Comparison of ENCODE assay signal across 9 cellular contexts in the genomic region with DNA sequence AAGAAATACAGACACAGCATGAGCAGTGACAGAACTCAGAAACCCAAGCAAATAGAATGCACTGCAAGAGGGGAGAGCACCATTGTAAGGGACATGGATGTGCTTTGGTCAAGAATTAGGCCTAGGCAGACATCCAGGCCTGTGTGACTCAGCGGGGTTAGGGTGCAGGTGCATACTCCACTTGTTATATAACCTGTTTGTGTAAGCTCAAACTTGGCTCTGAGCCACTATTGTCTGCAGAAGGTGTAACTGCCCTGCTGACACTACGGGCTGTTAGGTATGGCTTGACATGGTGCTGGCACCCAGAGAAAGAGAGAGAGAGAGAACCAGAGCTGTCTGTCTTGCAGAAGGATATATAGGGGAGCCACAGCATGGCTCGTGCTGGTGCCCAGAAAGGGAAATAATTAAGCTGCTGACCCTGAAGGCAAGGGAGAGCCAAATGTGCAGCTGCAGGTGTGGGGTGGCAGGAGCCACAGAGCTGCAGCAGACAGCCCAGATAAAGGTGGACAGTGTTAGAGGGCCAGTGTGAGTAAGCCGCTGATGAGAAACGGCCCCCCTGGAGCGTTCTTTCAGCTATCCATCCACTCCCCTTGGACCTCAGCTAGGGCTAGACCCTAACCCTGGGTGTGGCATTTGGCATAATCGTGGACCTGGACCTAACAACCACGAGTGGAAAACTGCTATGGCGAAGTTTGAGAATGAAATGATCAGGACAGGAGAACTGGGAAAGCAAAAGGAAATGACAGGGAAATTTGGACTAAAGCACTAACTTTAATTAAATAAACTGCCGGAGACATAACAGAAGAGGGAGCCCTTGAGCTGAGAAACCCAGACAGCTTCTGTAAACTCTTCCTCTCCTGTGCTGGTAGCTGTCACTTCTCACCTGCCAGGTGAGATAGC.
DNase-seq lines count a peak whose midpoint lies in the region; ATAC-seq and TF ChIP-seq lines count a peak whose summit lies in the region.
"Had no signal": no experiment of that assay in that cellular context is flagged by ENCODE, and none has a peak within 500 bp of the region (broad histone marks: within the 10 kb centered on the region; RNA-seq: fewer than 3 reads in every experiment).

No MANE protein-coding gene starts in this region.

- H3K36me3 Mint-ChIP-seq in activated T-helper 17 cell treated with anti-CD3 and anti-CD28 coated beads, Interleukin-2, amount 50 U/mL, for 72 hours (ENCODE audit: low read depth) = no peaks in the 10 kb centered on the region
- H3K36me3 Mint-ChIP-seq: activated naive CD8-positive, alpha-beta T cell treated with anti-CD3 and anti-CD28 coated beads, Interleukin-2, amount 10 ng/mL, durations not matched to agents 7 days and 5 days had no signal

- H3K27ac ChIP-seq in WERI-Rb-1 = no peak overlapping the region
- H3K27ac ChIP-seq in hepatocyte = no peak overlapping the region
- H3K27ac ChIP-seq in transverse colon = peak overlapping the region; percentile 18 to 70 (median 40)

- H4K20me1 ChIP-seq in hepatocyte (ENCODE audit: insufficient read depth, poor library complexity, severe bottlenecking) = no peaks in the 10 kb centered on the region

- no peaks in the 10 kb centered on the region for H3K9me2 ChIP-seq in hepatocyte (replicated peaks; ENCODE audit: insufficient read depth)

- H3K36me3 ChIP-seq in WERI-Rb-1 (no peaks in the 10 kb centered on the region), hepatocyte (replicated peaks; ENCODE audit: insufficient read depth, low read depth) (no peaks in the 10 kb centered on the region), transverse colon (no peaks in the 10 kb centered on the region)

- no peak for TF ChIP-seq EP300 in transverse colon (IDR thresholded peaks at IDR 0.05; ENCODE audit: low read depth)

- H3K27me3 ChIP-seq in WERI-Rb-1 (ENCODE audit: insufficient read depth, low read depth, severe bottlenecking) = peaks cover 3% of the 10 kb centered on the region
- no peaks in the 10 kb centered on the region for H3K27me3 ChIP-seq in hepatocyte
- H3K27me3 ChIP-seq in transverse colon = no peaks in the 10 kb centered on the region

- no peak overlapping the region for H2AFZ ChIP-seq in hepatocyte

- no peak overlapping the region for H3K4me3 Mint-ChIP-seq in activated T-helper 17 cell treated with anti-CD3 and anti-CD28 coated beads, Interleukin-2, amount 50 U/mL, for 72 hours
- H3K4me3 Mint-ChIP-seq: activated naive CD8-positive, alpha-beta T cell treated with anti-CD3 and anti-CD28 coated beads, Interleukin-2, amount 10 ng/mL, durations not matched to agents 7 days and 5 days had no signal

- TF ChIP-seq CTCF in WERI-Rb-1 (IDR thresholded peaks at IDR 0.05; ENCODE audit: low read depth, low read length) (peak; percentile 59; the same call in 1 of the 2 replicates), hepatocyte (IDR thresholded peaks at IDR 0.05; ENCODE audit: poor library complexity) (peak; percentile 83), transverse colon (IDR thresholded peaks at IDR 0.05) (peak; percentile 35 to 64 (median 57))

- in situ Hi-C loops in transverse colon (cut with MboI; ENCODE audit: low pct_ligation_motif_present in 1 of 4, low pct_unique_long_range_greater_than_20kb in 1 of 4, low sequenced_read_pairs in 3 of 4) = no loop called here

- H3K4me2 ChIP-seq in hepatocyte = peak overlapping the region; percentile 60

- peaks cover 5% of the 10 kb centered on the region for H3K9me3 Mint-ChIP-seq in activated T-helper 17 cell treated with anti-CD3 and anti-CD28 coated beads, Interleukin-2, amount 50 U/mL, for 72 hours
- H3K9me3 Mint-ChIP-seq: activated naive CD8-positive, alpha-beta T cell treated with anti-CD3 and anti-CD28 coated beads, Interleukin-2, amount 10 ng/mL, durations not matched to agents 7 days and 5 days had no signal

- H3K4me3 ChIP-seq in WERI-Rb-1 (ENCODE audit: low read depth, low read length) = no peak overlapping the region
- no peak overlapping the region for H3K4me3 ChIP-seq in hepatocyte
- H3K4me3 ChIP-seq in transverse colon = no peak overlapping the region

- H3K9me3 ChIP-seq in WERI-Rb-1 (ENCODE audit: severe bottlenecking) (no peaks in the 10 kb centered on the region), hepatocyte (ENCODE audit: low read depth) (no peaks in the 10 kb centered on the region), transverse colon (no peaks in the 10 kb centered on the region)

- intact Hi-C loops in transverse colon (cut with DNase I; ENCODE audit: low total_unique reads) = no loop called here

- DNase-seq in SIG-M5 treated with dmso at 0.1 percent for 504 hours (lab: John Stamatoyannopoulos, UW; ENCODE audit: unreplicated experiment) = peak; percentile 51
- DNase-seq in SIG-M5 (lab: John Stamatoyannopoulos, UW) = no peak
- peak; percentile 87 for DNase-seq in NCI-H2029 treated with DMSO at 0.1 percent for 48 hours (lab: John Stamatoyannopoulos, UW)
- DNase-seq in WERI-Rb-1 = peak; percentile 29
- peak; percentile 76 for DNase-seq in hepatocyte (ENCODE audit: low spot score)
- peak; percentile 77 for DNase-seq in transverse colon
- DNase-seq: activated naive CD8-positive, alpha-beta T cell treated with anti-CD3 and anti-CD28 coated beads, Interleukin-2, amount 10 ng/mL, durations not matched to agents 7 days and 5 days had no signal

- H3K4me1 ChIP-seq in hepatocyte (ENCODE audit: insufficient read depth) = no peaks in the 10 kb centered on the region
- H3K4me1 ChIP-seq in transverse colon = peaks cover 0 to 10% (median 0%) of the 10 kb centered on the region in 4 donors

- no peaks in the 10 kb centered on the region for H3K79me2 ChIP-seq in hepatocyte

- no peaks in the 10 kb centered on the region for H3K27me3 Mint-ChIP-seq in activated T-helper 17 cell treated with anti-CD3 and anti-CD28 coated beads, Interleukin-2, amount 50 U/mL, for 72 hours
- H3K27me3 Mint-ChIP-seq: activated naive CD8-positive, alpha-beta T cell treated with anti-CD3 and anti-CD28 coated beads, Interleukin-2, amount 10 ng/mL, durations not matched to agents 7 days and 5 days had no signal

- H3K27ac Mint-ChIP-seq in activated T-helper 17 cell treated with anti-CD3 and anti-CD28 coated beads, Interleukin-2, amount 50 U/mL, for 72 hours = no peak overlapping the region
- H3K27ac Mint-ChIP-seq: activated naive CD8-positive, alpha-beta T cell treated with anti-CD3 and anti-CD28 coated beads, Interleukin-2, amount 10 ng/mL, durations not matched to agents 7 days and 5 days had no signal

- ATAC-seq in HG02759 (IDR thresholded peaks at IDR 0.05; ENCODE audit: unreplicated experiment) = peak; percentile 65
- no peak for ATAC-seq in activated T-helper 17 cell treated with anti-CD3 and anti-CD28 coated beads, Interleukin-2, amount 50 U/mL, for 72 hours (replicated peaks)

- TF ChIP-seq POLR2A in transverse colon (IDR thresholded peaks at IDR 0.05) = no peak

- H3K4me1 Mint-ChIP-seq in activated T-helper 17 cell treated with anti-CD3 and anti-CD28 coated beads, Interleukin-2, amount 50 U/mL, for 72 hours = no peaks in the 10 kb centered on the region
- H3K4me1 Mint-ChIP-seq: activated naive CD8-positive, alpha-beta T cell treated with anti-CD3 and anti-CD28 coated beads, Interleukin-2, amount 10 ng/mL, durations not matched to agents 7 days and 5 days had no signal

- 45% methylated on average over 10 of the region's 10 CpGs for WGBS in hepatocyte (ENCODE audit: low lambda C conversion rate, missing lambda C conversion rate)
- 30 to 32% methylated on average over 6 to 10 of the region's 10 CpGs for WGBS in transverse colon (ENCODE audit: low coverage in 1 of 2), 2 donors

Comparison
In these comparisons a context has a peak if more than half of its experiments do, and no peak if none do; other contexts are left out.
1. H3K27ac ChIP-seq: peak in transverse colon (4 of 4); none in WERI-Rb-1 (single experiment) and hepatocyte (single experiment).
2. Peak in every context shown above with its lines, with median percentiles within 50 percentile points of each other: CTCF ChIP-seq.